Comparison of ENCODE assay signal across 8 cellular contexts in the genomic region with DNA sequence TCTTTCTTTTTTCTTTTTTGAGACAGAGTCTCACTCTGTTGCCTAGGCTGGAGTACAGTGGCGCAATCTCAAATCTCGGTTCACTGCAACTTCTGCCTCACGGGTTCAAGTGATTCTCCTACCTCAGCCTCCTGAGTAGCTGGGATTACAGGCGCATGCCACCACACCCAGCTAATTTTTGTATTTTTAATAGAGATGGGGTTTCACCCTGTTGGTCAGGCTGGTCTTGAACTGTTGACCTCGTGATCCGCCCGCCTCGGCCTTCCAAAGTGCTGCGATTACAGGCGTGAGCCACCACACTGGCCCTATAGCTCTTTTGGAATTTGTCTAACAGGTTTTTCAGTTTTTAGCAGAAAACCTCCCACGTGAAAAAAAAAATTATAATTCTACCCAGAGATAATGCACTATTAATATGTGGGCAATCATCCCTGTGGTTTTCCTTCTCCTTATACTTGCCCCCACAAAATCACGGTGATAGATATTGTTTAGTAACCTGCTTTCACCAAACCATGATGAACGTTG. TPM values are rescaled to one million over a fixed set of nuclear protein-coding genes. Genes with fewer than 3 reads are reported as not detected.
A peak's percentile ranks its signal among the peaks of the same experiment; 100 is the strongest.
DNase-seq lines count a peak whose midpoint lies in the region; TF ChIP-seq lines count a peak whose summit lies in the region.
"Not testable (repeated sequence)": the region's sequence is repeated elsewhere in the genome, so short reads cannot be mapped to it uniquely, and the experiment has no call there.

No MANE protein-coding gene starts in this region.

- not testable (repeated sequence) for H3K9me3 Mint-ChIP-seq in Caco-2 (ENCODE audit: unreplicated experiment); chondrocyte (ENCODE audit: low read depth)

- H3K4me1 ChIP-seq in Caco-2 (peaks cover 85% of the 10 kb centered on the region), liver (ENCODE audit: control insufficient read depth in 4 of 4, insufficient read depth in 4 of 4, low read length in 3 of 4) (peaks cover 8 to 70% (median 40%) of the 10 kb centered on the region in 4 donors), osteoblast (ENCODE audit: insufficient read depth, low read length) (peaks cover 61% of the 10 kb centered on the region), stomach (peaks cover 68 to 95% (median 80%) of the 10 kb centered on the region in 4 donors)
- not testable (repeated sequence) for H3K4me1 ChIP-seq in fibroblast of lung (ENCODE audit: control insufficient read depth, extremely low read depth, insufficient read depth, low read length); uterus

- H3K4me1 Mint-ChIP-seq in Caco-2 (ENCODE audit: low read depth, unreplicated experiment) (peaks cover 55% of the 10 kb centered on the region), chondrocyte (ENCODE audit: low read depth) (peaks cover 86% of the 10 kb centered on the region)

- not testable (repeated sequence) for H2AFZ ChIP-seq in fibroblast of lung (ENCODE audit: low read length); osteoblast (ENCODE audit: low read length)

- not testable (repeated sequence) for H3K79me2 ChIP-seq in fibroblast of lung (ENCODE audit: control insufficient read depth, insufficient read depth, low read length)
- peaks cover 53% of the 10 kb centered on the region for H3K79me2 ChIP-seq in osteoblast (ENCODE audit: insufficient read depth, low read length)

- not testable (repeated sequence) for H3K27me3 ChIP-seq in Caco-2 (replicated peaks; ENCODE audit: control insufficient read depth, insufficient read depth, low read length); fibroblast of lung (ENCODE audit: control insufficient read depth, insufficient read depth, low read length); liver (ENCODE audit: control insufficient read depth in 4 of 4, insufficient read depth in 4 of 4, low read length in 3 of 4); osteoblast (ENCODE audit: insufficient read depth, low read length); stomach; uterus

- not testable (repeated sequence) for TF ChIP-seq POLR2A in stomach (IDR thresholded peaks at IDR 0.05); uterus (IDR thresholded peaks at IDR 0.05)

- not testable (repeated sequence) for H3K4me3 ChIP-seq in Caco-2 (ENCODE audit: low read depth, low read length); fibroblast of lung (replicated peaks in 1 of 4; ENCODE audit: control extremely low read depth in 1 of 4, insufficient read depth in 1 of 4, low read depth in 3 of 4, low read length in 4 of 4); liver (ENCODE audit: low read depth in 1 of 3, low read length in 3 of 3); osteoblast (ENCODE audit: insufficient read depth, low read length); stomach; uterus

- intact Hi-C loops in Caco-2 (cut with micrococcal nuclease; ENCODE audit: unreplicated experiment): loop anchor here (2.0 to 10.0 kb wide), 2 partner anchors 20 to 126 kb away; no protein-coding TSS in a partner anchor
- intact Hi-C loops in stomach (cut with DNase I; ENCODE audit: low total_unique reads); uterus (cut with DNase I; ENCODE audit: low total_unique reads): not testable (repeated sequence)

- H3K36me3 ChIP-seq in Caco-2 (ENCODE audit: control insufficient read depth, insufficient read depth, low read length); fibroblast of lung (ENCODE audit: control insufficient read depth, insufficient read depth, low read length); uterus: not testable (repeated sequence)
- peaks cover 0 to 31% (median 15%) of the 10 kb centered on the region in 4 donors for H3K36me3 ChIP-seq in liver (ENCODE audit: control insufficient read depth in 4 of 4, insufficient read depth in 3 of 4, low read depth in 1 of 4, low read length in 3 of 4)
- peaks cover 54% of the 10 kb centered on the region for H3K36me3 ChIP-seq in osteoblast (ENCODE audit: insufficient read depth, low read length)
- H3K36me3 ChIP-seq in stomach: peaks cover 16 to 81% (median 65%) of the 10 kb centered on the region in 4 donors

- not testable (repeated sequence) for H3K4me2 ChIP-seq in fibroblast of lung (ENCODE audit: extremely low read depth, insufficient read depth, low read length); osteoblast (ENCODE audit: insufficient read depth, low read length)

- H3K27ac Mint-ChIP-seq in Caco-2 (ENCODE audit: unreplicated experiment): peak overlapping the region; percentile 85
- H3K27ac Mint-ChIP-seq in chondrocyte (ENCODE audit: unreplicated experiment): peak overlapping the region; percentile 96

- H3K36me3 Mint-ChIP-seq in Caco-2 (ENCODE audit: insufficient read depth, unreplicated experiment): peaks cover 53% of the 10 kb centered on the region
- H3K36me3 Mint-ChIP-seq in chondrocyte (ENCODE audit: low read depth): not testable (repeated sequence)

- BruUV-seq in Caco-2 (replicated peaks; lab: Mats Ljungman, UMichigan): not testable (repeated sequence)

- 58% methylated on average over 13 of the region's 13 CpGs for WGBS in liver
- 63 to 84% (median 77%) methylated on average over 13 of the region's 13 CpGs for WGBS in stomach, 5 donors

- peak overlapping the region; percentile 97 for H3K27ac ChIP-seq in VCaP
- H3K27ac ChIP-seq in fibroblast of lung (ENCODE audit: insufficient read depth, low read length): peak overlapping the region; percentile 23
- peak overlapping the region; percentile 91 to 96 for H3K27ac ChIP-seq in liver (ENCODE audit: low read depth in 1 of 2, low read length in 2 of 2)
- peak overlapping the region; percentile 94 for H3K27ac ChIP-seq in osteoblast (ENCODE audit: low read depth, low read length)
- H3K27ac ChIP-seq in stomach: peak overlapping the region; percentile 82 to 95 (median 89)
- H3K27ac ChIP-seq in uterus: peak overlapping the region; percentile 23 to 71

- CTCF ChIA-PET in Caco-2 (lab: Charles Lee): interaction anchor here (0.8 to 1.0 kb wide), 4 partner anchors 11 to 32 kb away, joined by 3 to 4 read pairs (median 3); a partner anchor contains a TSS

- DNase-seq in Caco-2; chondrocyte (ENCODE audit: low spot score); fibroblast of lung (ENCODE audit: low read depth in 2 of 2); osteoblast (ENCODE audit: insufficient read length, low spot score, missing footprints); stomach; uterus: not testable (repeated sequence)

- H3K27me3 Mint-ChIP-seq in Caco-2 (ENCODE audit: insufficient read depth, unreplicated experiment); chondrocyte (ENCODE audit: low read depth): not testable (repeated sequence)

- not testable (repeated sequence) for H4K20me1 ChIP-seq in fibroblast of lung (ENCODE audit: control insufficient read depth, extremely low read depth, insufficient read depth, low read length); osteoblast (ENCODE audit: insufficient read depth, low read length)

- not testable (repeated sequence) for H3K9ac ChIP-seq in fibroblast of lung (ENCODE audit: insufficient read depth, low read length)
- peak overlapping the region; percentile 15 to 49 for H3K9ac ChIP-seq in liver (ENCODE audit: low read depth in 1 of 2, low read length in 2 of 2)

- not testable (repeated sequence) for TF ChIP-seq RAD21 in liver (IDR thresholded peaks at IDR 0.05)

- POLR2A ChIA-PET in Caco-2 (lab: Charles Lee): not testable (repeated sequence)

- TF ChIP-seq EP300 in stomach (IDR thresholded peaks at IDR 0.05): not testable (repeated sequence)

- not testable (repeated sequence) for H3K9me3 ChIP-seq in Caco-2; fibroblast of lung (ENCODE audit: control insufficient read depth, insufficient read depth, low read depth, low read length); liver (ENCODE audit: control insufficient read depth in 4 of 4, low read length in 3 of 4); osteoblast (ENCODE audit: low read depth, low read length); stomach; uterus

- H3K4me3 Mint-ChIP-seq in Caco-2 (ENCODE audit: unreplicated experiment); chondrocyte (ENCODE audit: unreplicated experiment): not testable (repeated sequence)

- not testable (repeated sequence) for TF ChIP-seq CTCF in Caco-2 (IDR thresholded peaks at IDR 0.05; ENCODE audit: insufficient read depth in 1 of 2, low read depth in 1 of 2, low read length in 1 of 2, severe bottlenecking in 1 of 2, unreplicated experiment in 1 of 2); VCaP (conservative IDR thresholded peaks at IDR 0.05); chondrocyte (IDR thresholded peaks at IDR 0.05); fibroblast of lung (conservative IDR thresholded peaks at IDR 0.05 in 1 of 2, IDR thresholded peaks at IDR 0.05 in 1 of 2; ENCODE audit: low read depth in 1 of 2, low read length in 2 of 2); liver (IDR thresholded peaks at IDR 0.05; ENCODE audit: low read depth, low read length, missing input control); osteoblast (IDR thresholded peaks at IDR 0.05; ENCODE audit: extremely low read depth, low read depth, low read length); stomach (IDR thresholded peaks at IDR 0.05); uterus (IDR thresholded peaks at IDR 0.05)

TF ChIP-seq in liver, 16 proteins besides CTCF, POLR2A, EP300 and RAD21:
- TF ChIP-seq JUND (IDR thresholded peaks at IDR 0.05) (peak in 1 of 2 donors; percentile 6), HNF4A (conservative IDR thresholded peaks at IDR 0.05) (peak in 1 of 2 donors; percentile 2)

RNA-seq across cellular contexts. Expression of a gene that starts 32.3 kb away (rescaled TPM):
- total RNA-seq in Caco-2 (2022) (56.4 and 63.0 TPM in 2 replicates), chondrocyte (50.0 to 58.5 TPM (median 50.5 TPM) in 3 replicates), fibroblast of lung (42.9 and 84.9 TPM in 2 replicates), liver (100 to 1,000 TPM in 1 of 2 donors, 10 to 100 TPM in 1; 34.6 to 663 TPM), osteoblast (115 and 151 TPM in 2 replicates), stomach (100 to 1,000 TPM in 4 of 5 donors, 10 to 100 TPM in 1; 16.5 to 192 (median 148) TPM), uterus (100 to 1,000 TPM in 1 of 4 donors, 10 to 100 TPM in 3; 27.4 to 117 (median 54.2) TPM)
- polyA plus RNA-seq in fibroblast of lung (39.5 and 55.3 TPM in 2 replicates), liver (10 to 100 TPM; 58.8 to 71.5 TPM), stomach (10 to 100 TPM in 1 of 3 donors, 1 to 10 TPM in 2; 5.1 to 16.9 (median 8.9) TPM)
- 25.1 and 29.1 TPM in 2 replicates for polyA plus RNA-seq in fibroblast of lung (2012)
- polyA minus RNA-seq in fibroblast of lung (ENCODE audit: low replicate concordance): 337 and 341 TPM in 2 replicates

Comparison
In these comparisons a context has a peak if more than half of its experiments do, and no peak if none do; other contexts are left out.
1. H3K27ac ChIP-seq: peak in every context shown above with its lines; median percentile 97 in VCaP; 94 in osteoblast; 94 in liver; 89 in stomach; 47 in uterus; 23 in fibroblast of lung.